In the genomic region with DNA sequence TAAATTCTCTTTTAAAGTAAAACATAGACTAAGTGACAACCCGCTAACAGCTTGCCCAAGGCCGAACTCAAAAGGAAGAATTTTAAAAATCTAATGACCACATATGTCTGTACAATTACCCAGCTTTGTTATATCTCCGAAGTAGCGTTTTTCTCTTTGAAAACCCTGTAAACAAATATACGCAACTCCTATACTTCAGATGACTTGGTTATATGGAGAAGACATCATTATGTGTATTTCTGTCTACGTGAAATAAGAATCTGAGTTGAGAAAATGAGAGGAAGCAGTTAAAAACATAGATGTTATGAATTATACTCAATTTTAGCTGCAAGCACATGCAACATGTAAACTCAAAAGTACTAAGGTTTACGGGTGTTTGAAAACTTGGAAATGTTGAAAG, we compare ENCODE assay signal across 9 cellular contexts. TPM values are rescaled to one million over a fixed set of nuclear protein-coding genes. Genes with fewer than 3 reads are reported as not detected.
DNase-seq lines count a peak whose midpoint lies in the region; ATAC-seq and TF ChIP-seq lines count a peak whose summit lies in the region.
"Had no signal": no experiment of that assay in that cellular context is flagged by ENCODE, and none has a peak within 500 bp of the region (broad histone marks: within the 10 kb centered on the region; RNA-seq: fewer than 3 reads in every experiment).

No MANE protein-coding gene starts in this region.

- H3K27me3 ChIP-seq in SJCRH30 (no peaks in the 10 kb centered on the region), prostate gland (replicated peaks; ENCODE audit: insufficient read depth) (no peaks in the 10 kb centered on the region)

- TF ChIP-seq CTCF in foreskin fibroblast (IDR thresholded peaks at IDR 0.05; ENCODE audit: low read depth, low read length) (no peak), prostate gland (IDR thresholded peaks at IDR 0.05) (no peak)

- H3K4me3 ChIP-seq in SJCRH30, result peak overlapping the region; percentile 74
- H3K4me3 ChIP-seq in foreskin fibroblast (ENCODE audit: low read depth in 1 of 2, low read length in 2 of 2), result peak overlapping the region; percentile 82 to 94
- H3K4me3 ChIP-seq in prostate gland, result peak overlapping the region; percentile 66 to 70

- ATAC-seq in GM21526 (IDR thresholded peaks at IDR 0.05; ENCODE audit: low FRiP score, unreplicated experiment) (no peak), GM21529 (IDR thresholded peaks at IDR 0.05; ENCODE audit: unreplicated experiment) (no peak), HG02973 (IDR thresholded peaks at IDR 0.05; ENCODE audit: unreplicated experiment) (no peak)
- ATAC-seq: activated naive CD8-positive, alpha-beta T cell treated with anti-CD3 and anti-CD28 coated beads, Interleukin-2, amount 50 U/mL, for 24 hours had no signal

- intact Hi-C loops in prostate gland (cut with DNase I), result loop anchor here (5.0 kb wide), 2 partner anchors 51 to 226 kb away; no protein-coding TSS in a partner anchor

- 2% methylated on average over 7 of the region's 7 CpGs for WGBS in prostate gland

- TF ChIP-seq POLR2A in prostate gland (IDR thresholded peaks at IDR 0.05), result no peak

- DNase-seq in EL, result peak; percentile 23
- no peak for DNase-seq in SJCRH30
- no peak for DNase-seq in foreskin fibroblast
- DNase-seq in prostate gland (ENCODE audit: low spot score), result no peak
- no peak for DNase-seq in activated T-cell treated with anti-CD3 and anti-CD28 coated beads, Interleukin-2, amount 50 U/mL, for 1 hour
- DNase-seq: activated naive CD8-positive, alpha-beta T cell treated with anti-CD3 and anti-CD28 coated beads, Interleukin-2, amount 50 U/mL, for 24 hours had no signal

- H3K4me1 ChIP-seq in SJCRH30 (peaks cover 15% of the 10 kb centered on the region), prostate gland (replicated peaks) (no peaks in the 10 kb centered on the region)

- H3K9me3 ChIP-seq in SJCRH30 (replicated peaks), result no peaks in the 10 kb centered on the region; the same call in 1 of the 2 replicates
- H3K9me3 ChIP-seq in prostate gland, result no peaks in the 10 kb centered on the region

- H3K27ac ChIP-seq in SJCRH30, result peak overlapping the region; percentile 65; the same call in 1 of the 2 replicates
- peak overlapping the region; percentile 87 to 90 for H3K27ac ChIP-seq in prostate gland

- H3K36me3 ChIP-seq in SJCRH30 (peaks cover 2% of the 10 kb centered on the region; the same call in 1 of the 2 replicates), prostate gland (no peaks in the 10 kb centered on the region)

RNA-seq across cellular contexts. Expression of a gene that starts 2.0 kb away (rescaled TPM):
- 39.0 and 39.1 TPM in 2 replicates for total RNA-seq in SJCRH30 (2014; rRNA removed; shearing (Covaris generic))
- total RNA-seq in prostate gland, result 10 to 100 TPM; 50.2 to 60.4 TPM
